In genomic region chr3:181569356-181569940, GRCh38 we compare ENCODE assay signal across 27 cellular contexts.
"Had no signal": no experiment of that assay in that cellular context is flagged by ENCODE, and none has a peak within 500 bp of the region (broad histone marks: within the 10 kb centered on the region; RNA-seq: fewer than 3 reads in every experiment).

No MANE protein-coding gene starts in this region.

- DNase-seq: activated B cell treated with CpG ODN at 0.5 μM for 24 hours; activated CD4-positive, alpha-beta T cell treated with anti-CD3 and anti-CD28 coated beads for 1 hour; activated CD4-positive, alpha-beta T cell treated with anti-CD3 and anti-CD28 coated beads, Interleukin-2, amount 10 ng/mL, durations not matched to agents 24 days and 14 days; activated CD4-positive, alpha-beta T cell treated with anti-CD3 and anti-CD28 coated beads, Interleukin-2, amount 50 U/mL, for 48 hours; activated CD8-positive, alpha-beta memory T cell treated with anti-CD3 and anti-CD28 coated beads, Interleukin-2, amount 10 ng/mL, durations not matched to agents 7 days and 5 days; activated effector memory CD4-positive, alpha-beta T cell treated with Interleukin-2 at 50 U/mL for 16 hours; activated naive CD4-positive, alpha-beta T cell; activated T-cell treated with anti-CD3 and anti-CD28 coated beads, Interleukin-2, amount 50 U/mL, for 24 hours; body of pancreas; MG63; MV-4-11; NCI-H1092 treated with DMSO at 0.1 percent for 48 hours; NCI-H1417 treated with DMSO at 0.1 percent for 48 hours; NCI-H1694; NCI-H2029; NCI-H2107; NCI-H2171 treated with DMSO at 0.1 percent for 48 hours; NCI-H510A treated with DMSO at 0.1 percent for 48 hours; NCI-H69; NK-92 treated with Interleukin-12 subunit alpha and Interleukin-12 subunit beta, amount 100 ng/mL, for 24 hours; PC-3; SIG-M5; T-helper 17 cell; T1000 had no signal

- H3K4me2 ChIP-seq: KMS-11 had no signal

- H3K9ac ChIP-seq: KMS-11 had no signal

- H3K27ac ChIP-seq: ascending aorta, body of pancreas, KMS-11 had no signal

- H3K4me3 ChIP-seq: ascending aorta, body of pancreas, MG63 had no signal

- ATAC-seq: activated CD8-positive, alpha-beta memory T cell treated with anti-CD3 and anti-CD28 coated beads, Interleukin-2, amount 10 ng/mL, durations not matched to agents 7 days and 5 days; body of pancreas; PC-3; T-helper 17 cell had no signal

- H3K4me1 ChIP-seq: ascending aorta, body of pancreas had no signal

- H3K27me3 ChIP-seq: ascending aorta, body of pancreas had no signal

- H3K36me3 ChIP-seq: ascending aorta, MG63 had no signal

- H3K9me3 ChIP-seq: ascending aorta, body of pancreas, MG63 had no signal

- FAIRE-seq: TTC549 had no signal
